8 cellular contexts compared by ENCODE assay signal in the genomic region with DNA sequence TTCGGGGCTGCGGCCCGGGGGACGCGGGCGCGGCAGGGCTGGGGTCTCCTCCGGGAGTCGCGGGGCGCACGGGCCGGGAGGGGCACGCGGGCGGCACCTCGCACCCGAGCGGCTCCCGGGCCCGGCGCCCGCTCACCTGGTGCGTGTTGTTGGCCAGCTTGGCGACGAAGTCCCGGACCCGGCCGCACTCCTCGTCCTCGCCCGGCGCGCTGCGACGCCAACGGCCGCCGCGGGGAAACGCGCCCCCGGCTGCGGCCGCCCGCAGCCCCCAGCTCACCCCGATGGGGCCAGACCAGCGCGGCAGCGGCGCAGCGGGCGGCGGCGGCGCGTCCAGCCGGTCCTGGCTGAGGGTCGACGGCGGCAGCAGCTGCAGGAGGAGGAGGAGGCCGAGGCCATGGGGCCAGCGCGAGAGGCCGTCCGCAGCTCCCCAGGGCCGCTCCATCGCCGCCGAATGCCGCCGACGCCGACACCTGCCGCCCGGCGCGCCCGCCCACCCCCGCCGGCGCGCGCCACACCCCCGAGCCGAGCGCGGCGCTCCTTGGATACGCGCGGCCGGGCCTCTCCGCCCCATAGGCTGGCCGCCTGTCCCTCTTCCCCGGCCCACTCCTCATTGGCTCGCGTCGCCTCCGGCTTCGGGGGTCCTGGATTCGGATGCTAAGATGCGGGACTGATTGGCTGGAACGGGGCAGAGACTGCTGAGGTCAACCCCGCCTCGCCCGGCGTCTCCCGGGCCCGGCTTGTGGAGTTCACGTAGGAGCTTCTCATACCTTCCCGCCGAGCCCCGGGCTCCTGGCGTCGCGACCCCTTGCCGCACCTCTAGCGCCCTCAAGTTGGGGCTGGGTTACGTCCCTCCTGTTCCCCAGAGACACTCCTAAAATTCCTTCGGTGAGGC. TPM values are rescaled to one million over a fixed set of nuclear protein-coding genes. Genes with fewer than 3 reads are reported as not detected.
DNase-seq lines count a peak whose midpoint lies in the region; ATAC-seq and TF ChIP-seq lines count a peak whose summit lies in the region.

A gene (minus strand): TSS at position 468 of the 892 bp plus-strand sequence. CDS start 26 bp downstream, at position 442.

- peaks cover 20% of the 10 kb centered on the region for H3K36me3 Mint-ChIP-seq in activated CD4-positive, alpha-beta T cell treated with anti-CD3 and anti-CD28 coated beads, Interleukin-2, amount 10 ng/mL, durations not matched to agents 24 days and 14 days (ENCODE audit: low read depth)

- H3K9me3 Mint-ChIP-seq in activated CD4-positive, alpha-beta T cell treated with anti-CD3 and anti-CD28 coated beads, Interleukin-2, amount 10 ng/mL, durations not matched to agents 24 days and 14 days, result no peaks in the 10 kb centered on the region

- intact Hi-C loops in activated CD4-positive, alpha-beta T cell treated with anti-CD3 and anti-CD28 coated beads, Interleukin-2, amount 10 ng/mL, durations not matched to agents 24 days and 14 days (cut with micrococcal nuclease), result loop anchor here (5.0 kb wide), 1 partner anchor 45 kb away; no protein-coding TSS in a partner anchor

- no peaks in the 10 kb centered on the region for H3K36me3 ChIP-seq in kidney epithelial cell (ENCODE audit: control insufficient read depth, insufficient read depth, low read length)

- peak within 1 kb of the TSS; percentile 95 for H3K27ac ChIP-seq in cingulate gyrus (ENCODE audit: low read depth, low read length)

- H3K27ac Mint-ChIP-seq in activated CD4-positive, alpha-beta T cell treated with anti-CD3 and anti-CD28 coated beads, Interleukin-2, amount 10 ng/mL, durations not matched to agents 24 days and 14 days, result no peak within 1 kb of the TSS

- H3K4me3 ChIP-seq in kidney epithelial cell (ENCODE audit: low read depth, low read length), result peak within 1 kb of the TSS; percentile 57

- peak; percentile 72 for ATAC-seq in HG03280 (IDR thresholded peaks at IDR 0.05; ENCODE audit: unreplicated experiment)

- H3K27me3 ChIP-seq in kidney epithelial cell (ENCODE audit: control insufficient read depth, insufficient read depth, low read length), result no peaks in the 10 kb centered on the region

- H3K4me1 Mint-ChIP-seq in activated CD4-positive, alpha-beta T cell treated with anti-CD3 and anti-CD28 coated beads, Interleukin-2, amount 10 ng/mL, durations not matched to agents 24 days and 14 days, result peaks cover 11% of the 10 kb centered on the region

- H3K4me3 Mint-ChIP-seq in activated CD4-positive, alpha-beta T cell treated with anti-CD3 and anti-CD28 coated beads, Interleukin-2, amount 10 ng/mL, durations not matched to agents 24 days and 14 days, result peak within 1 kb of the TSS; percentile 85

- peaks cover 48% of the 10 kb centered on the region for H3K27me3 Mint-ChIP-seq in activated CD4-positive, alpha-beta T cell treated with anti-CD3 and anti-CD28 coated beads, Interleukin-2, amount 10 ng/mL, durations not matched to agents 24 days and 14 days

- peak; percentile 88 for DNase-seq in NK-92 treated with Interleukin-12 subunit alpha and Interleukin-12 subunit beta, amount 100 ng/mL, for 24 hours (lab: John Stamatoyannopoulos, UW)
- DNase-seq in NK-92 (lab: John Stamatoyannopoulos, UW; ENCODE audit: unreplicated experiment) (no peak), NCI-H446 treated with DMSO at 0.1 percent for 48 hours (lab: John Stamatoyannopoulos, UW) (peak; percentile 93), kidney epithelial cell (ENCODE audit: low read depth) (peak; percentile 58)
- peak; percentile 87 for DNase-seq in activated CD4-positive, alpha-beta T cell treated with anti-CD3 and anti-CD28 coated beads, Interleukin-2, amount 10 ng/mL, durations not matched to agents 24 days and 14 days
- DNase-seq in stimulated activated CD4-positive, alpha-beta T cell treated with anti-CD3 and anti-CD28 coated beads, Interleukin-12 subunit alpha, Interleukin-12 subunit beta, amount 100 ng/mL, for 48 hours (ENCODE audit: low read depth in 2 of 3, low spot score in 1 of 3), result peak; percentile 4 to 45 (median 29)

- peak; percentile 7 for TF ChIP-seq CTCF in kidney epithelial cell (IDR thresholded peaks at IDR 0.05; ENCODE audit: insufficient read depth, low read length, poor library complexity, severe bottlenecking)

RNA-seq across cellular contexts. Expression of the gene that starts here (rescaled TPM):
- total RNA-seq in activated CD4-positive, alpha-beta T cell treated with anti-CD3 and anti-CD28 coated beads, Interleukin-2, amount 10 ng/mL, durations not matched to agents 24 days and 14 days, result 1.2 and 1.4 TPM in 2 replicates
- 63.5 and 65.2 TPM in 2 replicates for total RNA-seq in kidney epithelial cell

Comparison
In these comparisons a context has a peak if more than half of its experiments do, and no peak if none do; other contexts are left out.
1. RNA of the gene that starts here (total RNA-seq): 63.5 to 65.2 TPM in kidney epithelial cell; 1.2 to 1.4 TPM in activated CD4-positive, alpha-beta T cell treated with anti-CD3 and anti-CD28 coated beads, Interleukin-2, amount 10 ng/mL, durations not matched to agents 24 days and 14 days; every median in the first group is over 10 times any median in the second.